Comparison of ENCODE assay signal across 34 cellular contexts in the genomic region with DNA sequence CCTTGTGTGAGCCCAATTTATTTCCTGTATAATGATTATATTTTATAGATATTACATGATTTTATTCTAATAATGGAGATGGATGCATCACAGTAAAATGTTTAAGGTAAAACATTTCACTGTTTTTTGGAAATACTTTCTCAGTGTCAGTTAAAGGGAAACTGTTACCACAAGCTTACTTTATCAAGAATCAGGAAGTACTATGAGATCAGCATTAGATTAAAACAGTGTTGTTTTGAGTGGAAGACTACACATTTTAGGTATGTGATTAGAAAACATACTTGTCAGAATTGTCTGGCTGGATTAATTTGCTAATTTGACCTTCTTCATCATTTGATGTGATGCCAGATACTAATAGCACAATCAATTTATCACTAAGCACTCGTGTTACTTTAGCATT. TPM values are rescaled to one million over a fixed set of nuclear protein-coding genes. Genes with fewer than 3 reads are reported as not detected.
DNase-seq lines count a peak whose midpoint lies in the region; ATAC-seq, FAIRE-seq and TF ChIP-seq lines count a peak whose summit lies in the region.
"Had no signal": no experiment of that assay in that cellular context is flagged by ENCODE, and none has a peak within 500 bp of the region (broad histone marks: within the 10 kb centered on the region; RNA-seq: fewer than 3 reads in every experiment).

A gene with protein sequence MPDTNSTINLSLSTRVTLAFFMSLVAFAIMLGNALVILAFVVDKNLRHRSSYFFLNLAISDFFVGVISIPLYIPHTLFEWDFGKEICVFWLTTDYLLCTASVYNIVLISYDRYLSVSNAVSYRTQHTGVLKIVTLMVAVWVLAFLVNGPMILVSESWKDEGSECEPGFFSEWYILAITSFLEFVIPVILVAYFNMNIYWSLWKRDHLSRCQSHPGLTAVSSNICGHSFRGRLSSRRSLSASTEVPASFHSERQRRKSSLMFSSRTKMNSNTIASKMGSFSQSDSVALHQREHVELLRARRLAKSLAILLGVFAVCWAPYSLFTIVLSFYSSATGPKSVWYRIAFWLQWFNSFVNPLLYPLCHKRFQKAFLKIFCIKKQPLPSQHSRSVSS (plus strand): TSS at position 250 of the 400 bp plus-strand sequence. CDS start 92 bp downstream, at position 342.

- H3K4me3 ChIP-seq in HL-60 (replicated peaks; ENCODE audit: insufficient read depth, low read length) (peak within 1 kb of the TSS; percentile 8; the same call in 1 of the 2 replicates), SK-N-SH (ENCODE audit: low read depth in 2 of 2, low read length in 1 of 2) (no peak within 1 kb of the TSS), pancreas (no peak within 1 kb of the TSS)
- H3K4me3 ChIP-seq in effector memory CD4-positive, alpha-beta T cell (ENCODE audit: insufficient read depth, low read depth, low read length, poor library complexity, severe bottlenecking) = no peak within 1 kb of the TSS
- H3K4me3 ChIP-seq: coronary artery, GM12878, right atrium auricular region, suprapubic skin had no signal

- intact Hi-C loops in activated CD4-positive, alpha-beta T cell treated with anti-CD3 and anti-CD28 coated beads for 36 hours (cut with DNase I, micrococcal nuclease) = no loop called here
- intact Hi-C loops in pancreas (cut with DNase I) = no loop called here

- no peaks in the 10 kb centered on the region for H3K9me3 ChIP-seq in effector memory CD4-positive, alpha-beta T cell (ENCODE audit: control insufficient read depth, low read length)
- no peaks in the 10 kb centered on the region for H3K9me3 ChIP-seq in SK-N-SH
- no peaks in the 10 kb centered on the region for H3K9me3 ChIP-seq in pancreas
- H3K9me3 ChIP-seq: left lung, right atrium auricular region, spleen, suprapubic skin had no signal

- no peaks in the 10 kb centered on the region for H3K9me2 ChIP-seq in SK-N-SH

- CTCF ChIA-PET in activated CD4-positive, alpha-beta T cell treated with anti-CD3 and anti-CD28 coated beads for 36 hours (lab: Charles Lee) = interaction anchor here (0.6 to 2.1 kb wide), 10 partner anchors 11 to 719 kb away, joined by 3 to 12 read pairs (median 4); no protein-coding TSS in a partner anchor
- CTCF ChIA-PET in SK-N-SH (lab: Yijun Ruan, JAX) = interaction anchor here (0.9 to 1.4 kb wide), 3 partner anchors 27 to 534 kb away, joined by 3 read pairs; no protein-coding TSS in a partner anchor

- H3K79me2 ChIP-seq in SK-N-SH (ENCODE audit: insufficient read depth) = no peaks in the 10 kb centered on the region
- H3K79me2 ChIP-seq: parathyroid adenoma had no signal

- peak; percentile 31 for ATAC-seq in activated CD4-positive, alpha-beta T cell treated with anti-CD3 and anti-CD28 coated beads for 36 hours
- ATAC-seq in HG03439 (IDR thresholded peaks at IDR 0.05; ENCODE audit: unreplicated experiment) (no peak), pancreas (no peak)
- ATAC-seq: GM12878; left lung; stimulated activated memory B cell treated with anti-CD40 and anti-IgM and Interleukin-4, amounts not matched to agents 10 μg/mL and 1 μg/mL and 100 μg/mL, for 72 hours had no signal

- POLR2A ChIA-PET in activated CD4-positive, alpha-beta T cell treated with anti-CD3 and anti-CD28 coated beads for 36 hours (lab: Charles Lee) = interaction anchor here (0.7 kb wide), 1 partner anchor 34 kb away, joined by 3 read pairs; no protein-coding TSS in a partner anchor
- POLR2A ChIA-PET in SK-N-SH (lab: Yijun Ruan, JAX) = no interaction called here

- H3K36me3 Mint-ChIP-seq in activated CD4-positive, alpha-beta T cell treated with anti-CD3 and anti-CD28 coated beads for 36 hours (ENCODE audit: low read depth) = peaks cover 6% of the 10 kb centered on the region
- H3K36me3 Mint-ChIP-seq: stimulated activated memory B cell treated with anti-CD40 and anti-IgM and Interleukin-4, amounts not matched to agents 10 μg/mL and 1 μg/mL and 100 μg/mL, for 72 hours had no signal

- no peak within 1 kb of the TSS for H3K4me2 ChIP-seq in SK-N-SH

- no peaks in the 10 kb centered on the region for H3F3A ChIP-seq in SK-N-SH (replicated peaks; ENCODE audit: insufficient read depth)

- TF ChIP-seq CTCF in HL-60 (IDR thresholded peaks at IDR 0.05; ENCODE audit: insufficient read depth, low read length) (no peak), SK-N-SH (IDR thresholded peaks at IDR 0.05) (no peak), pancreas (IDR thresholded peaks at IDR 0.05) (no peak)

- no peaks in the 10 kb centered on the region for H3K4me1 ChIP-seq in effector memory CD4-positive, alpha-beta T cell (ENCODE audit: control insufficient read depth, insufficient read depth, low read length, poor library complexity, severe bottlenecking)
- H3K4me1 ChIP-seq in SK-N-SH (ENCODE audit: control insufficient read depth in 1 of 2, insufficient read depth in 2 of 2, low read depth in 1 of 2, low read length in 1 of 2) (no peaks in the 10 kb centered on the region; a peak in 1 of 4 replicates), pancreas (no peaks in the 10 kb centered on the region)
- H3K4me1 ChIP-seq: right atrium auricular region, suprapubic skin had no signal

- no peak within 1 kb of the TSS for H3K4me3 Mint-ChIP-seq in activated CD4-positive, alpha-beta T cell treated with anti-CD3 and anti-CD28 coated beads for 36 hours
- H3K4me3 Mint-ChIP-seq: activated CD4-positive, alpha-beta T cell treated with anti-CD3 and anti-CD28 coated beads, Interleukin-2, amount 10 ng/mL, durations not matched to agents 7 days and 5 days; mesothelial cell of epicardium; nephron; stimulated activated memory B cell treated with anti-CD40 and anti-IgM and Interleukin-4, amounts not matched to agents 10 μg/mL and 1 μg/mL and 100 μg/mL, for 72 hours had no signal

- WGBS in SK-N-SH (ENCODE audit: low lambda C conversion rate) = 57% methylated on average over 1 of the region's 1 CpG
- WGBS in pancreas, 2 donors = 49 to 65% methylated on average over 1 of the region's 1 CpG

- H3K4me1 Mint-ChIP-seq in activated CD4-positive, alpha-beta T cell treated with anti-CD3 and anti-CD28 coated beads for 36 hours = peaks cover 35% of the 10 kb centered on the region
- H3K4me1 Mint-ChIP-seq: mesothelial cell of epicardium; nephron; stimulated activated memory B cell treated with anti-CD40 and anti-IgM and Interleukin-4, amounts not matched to agents 10 μg/mL and 1 μg/mL and 100 μg/mL, for 72 hours had no signal

- TF ChIP-seq RAD21 in SK-N-SH (IDR thresholded peaks at IDR 0.05; ENCODE audit: low read length) = no peak

- H3K9ac ChIP-seq in SK-N-SH = no peak within 1 kb of the TSS
- H3K9ac ChIP-seq: parathyroid adenoma had no signal

- no peaks in the 10 kb centered on the region for H4K20me1 ChIP-seq in SK-N-SH (ENCODE audit: insufficient read depth)

- no peak for DNase-seq in activated CD4-positive, alpha-beta T cell treated with anti-CD3 and anti-CD28 coated beads for 36 hours
- DNase-seq in activated CD4-positive, alpha-beta T cell treated with anti-CD3 and anti-CD28 coated beads for 48 hours = no peak
- DNase-seq in HL-60 (ENCODE audit: low read depth in 1 of 2, low spot score in 1 of 2) = no peak
- peak; percentile 47 for DNase-seq in SKM-1 treated with dmso at 0.1 percent for 144 hours (lab: John Stamatoyannopoulos, UW; ENCODE audit: unreplicated experiment)
- DNase-seq in effector memory CD4-positive, alpha-beta T cell = no peak
- no peak for DNase-seq in SK-N-SH
- DNase-seq in pancreas = no peak
- DNase-seq: activated CD4-positive, alpha-beta T cell treated with anti-CD3 and anti-CD28 coated beads, Interleukin-2, amount 10 ng/mL, durations not matched to agents 7 days and 5 days; activated CD8-positive, alpha-beta memory T cell treated with anti-CD3 and anti-CD28 coated beads, Interleukin-2, amount 50 U/mL, for 4 hours; activated gamma-delta T cell treated with Interleukin-2 at 50 U/mL for 16 hours; amniotic stem cell; COR-L47; DMS79 treated with DMSO at 0.1 percent for 48 hours; H7; hypothalamus; left lung; NCI-H1105; NCI-H1930; NCI-H69; spleen; stimulated activated CD4-positive, alpha-beta T cell treated with anti-CD3 and anti-CD28 coated beads, Interleukin-2, amount 100 ng/mL, for 48 hours had no signal

- H3K27me3 ChIP-seq in HL-60 (ENCODE audit: insufficient read depth, poor library complexity, severe bottlenecking) (no peaks in the 10 kb centered on the region), SK-N-SH (ENCODE audit: insufficient read depth) (no peaks in the 10 kb centered on the region), pancreas (no peaks in the 10 kb centered on the region)
- H3K27me3 ChIP-seq in effector memory CD4-positive, alpha-beta T cell (replicated peaks; ENCODE audit: control insufficient read depth, insufficient read depth, low read length, poor library complexity, severe bottlenecking) = no peaks in the 10 kb centered on the region
- H3K27me3 ChIP-seq: left lung, right atrium auricular region, spleen, suprapubic skin had no signal

- TF ChIP-seq EP300 in SK-N-SH (IDR thresholded peaks at IDR 0.05; ENCODE audit: borderline replicate concordance in 1 of 2, low read depth in 1 of 2, low read length in 1 of 2) = no peak

- H2AFZ ChIP-seq in SK-N-SH (ENCODE audit: low read depth) = no peak within 1 kb of the TSS

- peaks cover 4% of the 10 kb centered on the region for H3K9me3 Mint-ChIP-seq in activated CD4-positive, alpha-beta T cell treated with anti-CD3 and anti-CD28 coated beads for 36 hours (ENCODE audit: low read depth)
- H3K9me3 Mint-ChIP-seq: nephron; stimulated activated memory B cell treated with anti-CD40 and anti-IgM and Interleukin-4, amounts not matched to agents 10 μg/mL and 1 μg/mL and 100 μg/mL, for 72 hours had no signal

- H3K27ac ChIP-seq in HL-60 (replicated peaks) (peak within 1 kb of the TSS; percentile 65), SK-N-SH (ENCODE audit: low read depth in 2 of 2, low read length in 1 of 2) (no peak within 1 kb of the TSS), pancreas (no peak within 1 kb of the TSS)
- peak within 1 kb of the TSS; percentile 2 for H3K27ac ChIP-seq in effector memory CD4-positive, alpha-beta T cell (ENCODE audit: insufficient read depth, low read length, poor library complexity, severe bottlenecking)
- H3K27ac ChIP-seq: coronary artery, parathyroid adenoma, right atrium auricular region, suprapubic skin had no signal

- no peak within 1 kb of the TSS for H3K27ac Mint-ChIP-seq in activated CD4-positive, alpha-beta T cell treated with anti-CD3 and anti-CD28 coated beads for 36 hours
- H3K27ac Mint-ChIP-seq: activated CD4-positive, alpha-beta T cell treated with anti-CD3 and anti-CD28 coated beads, Interleukin-2, amount 10 ng/mL, durations not matched to agents 7 days and 5 days; mesothelial cell of epicardium; nephron; stimulated activated memory B cell treated with anti-CD40 and anti-IgM and Interleukin-4, amounts not matched to agents 10 μg/mL and 1 μg/mL and 100 μg/mL, for 72 hours had no signal

- peaks cover 3% of the 10 kb centered on the region for H3K27me3 Mint-ChIP-seq in activated CD4-positive, alpha-beta T cell treated with anti-CD3 and anti-CD28 coated beads for 36 hours
- H3K27me3 Mint-ChIP-seq: stimulated activated memory B cell treated with anti-CD40 and anti-IgM and Interleukin-4, amounts not matched to agents 10 μg/mL and 1 μg/mL and 100 μg/mL, for 72 hours had no signal

- H3K36me3 ChIP-seq in effector memory CD4-positive, alpha-beta T cell (ENCODE audit: control insufficient read depth, insufficient read depth, low read length) = no peaks in the 10 kb centered on the region
- peaks cover 0 to 3% of the 10 kb centered on the region in 2 experiments for H3K36me3 ChIP-seq in SK-N-SH (replicated peaks in 1 of 2; ENCODE audit: control insufficient read depth in 1 of 2, insufficient read depth in 2 of 2, low read length in 1 of 2)
- H3K36me3 ChIP-seq in pancreas = no peaks in the 10 kb centered on the region
- H3K36me3 ChIP-seq: left lung, right atrium auricular region, suprapubic skin had no signal

- no peak for FAIRE-seq in pancreas (lab: Jason Lieb, UNC)
- FAIRE-seq: A204.1, bronchial epithelial cell, GM12878, TTC549 had no signal

RNA-seq across cellular contexts. Expression of the gene that starts here (rescaled TPM):
- total RNA-seq in activated CD4-positive, alpha-beta T cell treated with anti-CD3 and anti-CD28 coated beads for 36 hours = under 1 TPM; 0.16 to 0.26 TPM
- polyA plus RNA-seq in SK-N-SH (2012; rRNA removed) (not detected in 2 replicates), pancreas (not detected)
- polyA plus RNA-seq in SK-N-SH (2012; cell fraction: cytosol; rRNA removed) = not detected in 2 replicates
- polyA plus RNA-seq in SK-N-SH (2012; cell fraction: nucleus; rRNA removed) = 0.02 TPM in 1 of 2 replicates, not detected in the other
- total RNA-seq in pancreas = under 1 TPM in 1 of 6 donors, not detected in 5; 0.06 TPM
- total RNA-seq: GM12878, H7, mesothelial cell of epicardium, OCI-LY7, right atrium auricular region had no signal
- polyA plus RNA-seq: GM12878 had no signal

Comparison
In these comparisons a context has a peak if more than half of its experiments do, and no peak if none do; other contexts are left out.
1. Peak in ATAC-seq in activated CD4-positive, alpha-beta T cell treated with anti-CD3 and anti-CD28 coated beads for 36 hours; RNA of the gene not detected or under 1 TPM.
2. H3K27ac ChIP-seq: peak in HL-60 (single experiment) and effector memory CD4-positive, alpha-beta T cell (single experiment); none in SK-N-SH (0 of 2) and pancreas (0 of 4).